ENCODE assay signal across 1 cellular context in genomic region chr7:35729061-35729783, GRCh38.
TF ChIP-seq lines count a peak whose summit lies in the region.

No MANE protein-coding gene starts in this region.

TF ChIP-seq in HepG2, 621 proteins besides CTCF, POLR2A, EP300 and RAD21 (continued from another document):
- TF ChIP-seq POGK (CRISPR knock-in tag; conservative IDR thresholded peaks at IDR 0.05) (no peak), ZNF7 (CRISPR knock-in tag; IDR thresholded peaks at IDR 0.05) (no peak), NR1H2 (CRISPR knock-in tag; IDR thresholded peaks at IDR 0.05; ENCODE audit: borderline replicate concordance, low read depth) (no peak), ARHGAP35 (CRISPR knock-in tag; IDR thresholded peaks at IDR 0.05; ENCODE audit: borderline replicate concordance) (no peak), ZNF615 (CRISPR knock-in tag; IDR thresholded peaks at IDR 0.05; ENCODE audit: borderline replicate concordance) (no peak)
